27 cellular contexts compared by ENCODE assay signal in the genomic region with DNA sequence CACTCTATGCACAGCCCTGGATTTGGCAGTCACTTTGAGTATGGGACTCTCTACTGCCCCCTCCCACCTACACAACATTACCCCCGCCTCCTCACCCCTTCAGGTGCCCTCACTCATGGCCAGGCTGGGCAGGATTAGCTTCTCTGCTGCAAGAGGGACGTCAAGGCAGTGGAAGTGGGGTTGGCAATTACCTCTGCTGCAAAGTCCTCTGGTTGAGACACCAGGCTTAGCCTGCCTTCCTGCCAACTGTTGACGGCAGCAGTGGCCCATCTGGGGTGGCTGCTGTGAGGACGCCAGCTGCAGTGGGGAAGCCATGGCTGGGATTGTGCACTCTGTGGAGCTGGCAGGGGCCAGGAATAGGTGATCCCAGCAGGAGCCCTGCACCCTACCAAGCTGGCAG. TPM values are rescaled to one million over a fixed set of nuclear protein-coding genes. Genes with fewer than 3 reads are reported as not detected.
DNase-seq lines count a peak whose midpoint lies in the region; ATAC-seq, FAIRE-seq and TF ChIP-seq lines count a peak whose summit lies in the region.
"Had no signal": no experiment of that assay in that cellular context is flagged by ENCODE, and none has a peak within 500 bp of the region (broad histone marks: within the 10 kb centered on the region; RNA-seq: fewer than 3 reads in every experiment).

No MANE protein-coding gene starts in this region.

- H3K4me2 ChIP-seq in GM23338: no peak overlapping the region
- H3K4me2 ChIP-seq: smooth muscle cell had no signal

- H3K4me3 ChIP-seq in GM23338 (no peak overlapping the region), heart right ventricle (no peak overlapping the region), rectal smooth muscle tissue (ENCODE audit: low read length) (no peak overlapping the region), foreskin fibroblast (ENCODE audit: low read depth in 1 of 2, low read length in 2 of 2) (no peak overlapping the region)
- H3K4me3 ChIP-seq: SJSA1, smooth muscle cell had no signal

- H3K79me2 ChIP-seq in GM23338 (replicated peaks; ENCODE audit: insufficient read depth): no peaks in the 10 kb centered on the region

- peak; percentile 52 for ATAC-seq in GM23338
- peak; percentile 75 to 93 (median 88) for ATAC-seq in heart right ventricle
- ATAC-seq in HG03457 (IDR thresholded peaks at IDR 0.05; ENCODE audit: unreplicated experiment): no peak

- H3K4me1 ChIP-seq in GM23338 (ENCODE audit: insufficient read depth) (peaks cover 8% of the 10 kb centered on the region), heart right ventricle (peaks cover 8 to 94% (median 61%) of the 10 kb centered on the region in 9 donors), rectal smooth muscle tissue (ENCODE audit: control insufficient read depth, insufficient read depth, low read length) (peaks cover 24% of the 10 kb centered on the region)
- H3K4me1 ChIP-seq: BE2C had no signal

- no peak overlapping the region for H3K4me3 Mint-ChIP-seq in GM23338
- H3K4me3 Mint-ChIP-seq in dendritic cell treated with granulocyte-macrophage colony-stimulating factor and Interleukin-4, amounts not matched to agents 40 ng/mL and 50 ng/mL, for 4 days: no peak overlapping the region
- H3K4me3 Mint-ChIP-seq: HFFc6; nephron; stimulated activated naive CD8-positive, alpha-beta T cell treated with anti-CD3 and anti-CD28 coated beads, Interleukin-15, Interleukin-2, amounts not matched to agents 100 ng/mL and 50 ng/mL, for 24 hours had no signal

- no peaks in the 10 kb centered on the region for H3F3A ChIP-seq in GM23338 (replicated peaks; ENCODE audit: low read depth)

- H3K4me1 Mint-ChIP-seq in GM23338: peaks cover 7% of the 10 kb centered on the region; the same call in 2 of the 3 replicates
- peaks cover 44% of the 10 kb centered on the region for H3K4me1 Mint-ChIP-seq in dendritic cell treated with granulocyte-macrophage colony-stimulating factor and Interleukin-4, amounts not matched to agents 40 ng/mL and 50 ng/mL, for 4 days (ENCODE audit: low read depth)

- peaks cover 28% of the 10 kb centered on the region for H3K36me3 Mint-ChIP-seq in GM23338 (ENCODE audit: low read depth)
- H3K36me3 Mint-ChIP-seq in dendritic cell treated with granulocyte-macrophage colony-stimulating factor and Interleukin-4, amounts not matched to agents 40 ng/mL and 50 ng/mL, for 4 days (ENCODE audit: low read depth): peaks cover 49% of the 10 kb centered on the region

- intact Hi-C loops in dendritic cell treated with granulocyte-macrophage colony-stimulating factor and Interleukin-4, amounts not matched to agents 40 ng/mL and 50 ng/mL, for 4 days (cut with micrococcal nuclease): no loop called here
- intact Hi-C loops in heart right ventricle (cut with DNase I): no loop called here

- no peak overlapping the region for H3K27ac Mint-ChIP-seq in GM23338
- peak overlapping the region; percentile 45 for H3K27ac Mint-ChIP-seq in dendritic cell treated with granulocyte-macrophage colony-stimulating factor and Interleukin-4, amounts not matched to agents 40 ng/mL and 50 ng/mL, for 4 days
- H3K27ac Mint-ChIP-seq: HFFc6; progenitor cell of endocrine pancreas; stimulated activated naive CD8-positive, alpha-beta T cell treated with anti-CD3 and anti-CD28 coated beads, Interleukin-15, Interleukin-2, amounts not matched to agents 100 ng/mL and 50 ng/mL, for 24 hours had no signal

- no peak overlapping the region for H2AFZ ChIP-seq in GM23338

- H3K27me3 ChIP-seq in GM23338 (ENCODE audit: insufficient read depth) (no peaks in the 10 kb centered on the region), heart right ventricle (no peaks in the 10 kb centered on the region), rectal smooth muscle tissue (ENCODE audit: control insufficient read depth, insufficient read depth, low read length) (no peaks in the 10 kb centered on the region)
- H3K27me3 ChIP-seq: BE2C, brain microvascular endothelial cell, SJSA1 had no signal

- TF ChIP-seq CTCF in GM23338 (conservative IDR thresholded peaks at IDR 0.05; ENCODE audit: low read depth in 2 of 2) (peak in 1 of 2 experiments; percentile 11; a peak in 1 of 4 replicates), heart right ventricle (IDR thresholded peaks at IDR 0.05) (no peak), foreskin fibroblast (IDR thresholded peaks at IDR 0.05; ENCODE audit: low read depth, low read length) (no peak)

- no peaks in the 10 kb centered on the region for H3K36me3 ChIP-seq in GM23338 (ENCODE audit: insufficient read depth)
- no peaks in the 10 kb centered on the region for H3K36me3 ChIP-seq in heart right ventricle
- no peaks in the 10 kb centered on the region for H3K36me3 ChIP-seq in rectal smooth muscle tissue (ENCODE audit: control insufficient read depth, insufficient read depth, low read length)
- H3K36me3 ChIP-seq: BE2C, brain microvascular endothelial cell, SJSA1 had no signal

- no peak for FAIRE-seq in HTR-8/SVneo (lab: Jason Lieb, UNC)
- FAIRE-seq: A204.1 had no signal

- no peaks in the 10 kb centered on the region for H4K20me1 ChIP-seq in GM23338 (replicated peaks; ENCODE audit: insufficient read depth)

- peaks cover 28% of the 10 kb centered on the region for H3K9me3 Mint-ChIP-seq in GM23338
- peaks cover 11% of the 10 kb centered on the region for H3K9me3 Mint-ChIP-seq in dendritic cell treated with granulocyte-macrophage colony-stimulating factor and Interleukin-4, amounts not matched to agents 40 ng/mL and 50 ng/mL, for 4 days
- H3K9me3 Mint-ChIP-seq: nephron; stimulated activated naive CD8-positive, alpha-beta T cell treated with anti-CD3 and anti-CD28 coated beads, Interleukin-15, Interleukin-2, amounts not matched to agents 100 ng/mL and 50 ng/mL, for 24 hours had no signal

- 38 to 39% methylated on average over 4 of the region's 4 CpGs for WGBS in heart right ventricle, 2 donors

- peaks cover 6% of the 10 kb centered on the region for H3K27me3 Mint-ChIP-seq in GM23338 (ENCODE audit: insufficient read depth, low read depth, poor library complexity)
- H3K27me3 Mint-ChIP-seq in dendritic cell treated with granulocyte-macrophage colony-stimulating factor and Interleukin-4, amounts not matched to agents 40 ng/mL and 50 ng/mL, for 4 days: no peaks in the 10 kb centered on the region
- H3K27me3 Mint-ChIP-seq: progenitor cell of endocrine pancreas; stimulated activated naive CD8-positive, alpha-beta T cell treated with anti-CD3 and anti-CD28 coated beads, Interleukin-15, Interleukin-2, amounts not matched to agents 100 ng/mL and 50 ng/mL, for 24 hours had no signal

- peak; percentile 18 for DNase-seq in GM23338 (ENCODE audit: low spot score)
- peak; percentile 67 to 69 for DNase-seq in heart right ventricle
- no peak for DNase-seq in HTR-8/SVneo (ENCODE audit: insufficient read length, low spot score)
- DNase-seq in foreskin fibroblast: no peak
- no peak for DNase-seq in NOMO-1 (lab: John Stamatoyannopoulos, UW; ENCODE audit: unreplicated experiment in 2 of 2)
- DNase-seq: activated CD4-positive, alpha-beta T cell treated with anti-CD3 and anti-CD28 coated beads, Interleukin-2, amount 50 U/mL, for 1 hour; activated CD8-positive, alpha-beta memory T cell treated with anti-CD3 and anti-CD28 coated beads, Interleukin-2, amount 50 U/mL, for 4 hours; BE2C; brain microvascular endothelial cell; COR-L47; foreskin melanocyte; HFFc6; KBM-7; kidney glomerular epithelial cell; NCI-H146; NCI-H82; stimulated activated CD4-positive, alpha-beta T cell treated with anti-CD3 and anti-CD28 coated beads, Interleukin-2, amount 100 ng/mL, for 48 hours; T-helper 2 cell had no signal

- no peak overlapping the region for H3K9ac ChIP-seq in rectal smooth muscle tissue (ENCODE audit: low read length)

- H3K9me3 ChIP-seq in heart right ventricle: peaks cover 0 to 6% (median 0%) of the 10 kb centered on the region in 11 donors
- H3K9me3 ChIP-seq: BE2C, SJSA1 had no signal

- H3K27ac ChIP-seq in GM23338 (ENCODE audit: low read depth) (no peak overlapping the region), heart right ventricle (peak overlapping the region in 8 of 10 donors; percentile 15 to 64 (median 48)), rectal smooth muscle tissue (ENCODE audit: low read depth, low read length) (peak overlapping the region; percentile 28)
- H3K27ac ChIP-seq: brain microvascular endothelial cell, SJSA1 had no signal

- H3K9me2 ChIP-seq in GM23338 (ENCODE audit: insufficient read depth): no peaks in the 10 kb centered on the region

TF ChIP-seq in GM23338, 12 proteins besides CTCF, POLR2A, EP300 and RAD21:
- TF ChIP-seq EZH2 (IDR thresholded peaks at IDR 0.05; ENCODE audit: low read depth, unreplicated experiment) (no peak), NANOG (IDR thresholded peaks at IDR 0.05; ENCODE audit: borderline replicate concordance) (no peak)

RNA-seq across cellular contexts. Expression of a gene that starts 26.7 kb away (rescaled TPM):
- 7.8 and 8.8 TPM in 2 replicates for total RNA-seq in GM23338 (2014; rRNA removed; shearing (Covaris generic))
- polyA plus RNA-seq in GM23338 (2016; fragmentation: Nextera tagmentation; extraction: Ambion mirVana): 23.9 and 34.9 TPM in 2 replicates
- 100 to 1,000 TPM; 287 to 655 (median 537) TPM for total RNA-seq in heart right ventricle
- polyA plus RNA-seq in heart right ventricle: 100 to 1,000 TPM in 1 of 2 donors, 10 to 100 TPM in 1; 38.6 to 115 TPM

Comparison
In these comparisons a context has a peak if more than half of its experiments do, and no peak if none do; other contexts are left out.
1. DNase-seq: peak in GM23338 (single experiment) and heart right ventricle (2 of 2); none in HTR-8/SVneo (single experiment), foreskin fibroblast (0 of 2) and NOMO-1 (0 of 2).
2. RNA of a gene that starts 26.7 kb away (total RNA-seq): 287 to 655 TPM in heart right ventricle; 7.8 to 8.8 TPM in GM23338; every median in the first group is over 10 times any median in the second.